ENCODE assay signal across 3 cellular contexts in the genomic region with DNA sequence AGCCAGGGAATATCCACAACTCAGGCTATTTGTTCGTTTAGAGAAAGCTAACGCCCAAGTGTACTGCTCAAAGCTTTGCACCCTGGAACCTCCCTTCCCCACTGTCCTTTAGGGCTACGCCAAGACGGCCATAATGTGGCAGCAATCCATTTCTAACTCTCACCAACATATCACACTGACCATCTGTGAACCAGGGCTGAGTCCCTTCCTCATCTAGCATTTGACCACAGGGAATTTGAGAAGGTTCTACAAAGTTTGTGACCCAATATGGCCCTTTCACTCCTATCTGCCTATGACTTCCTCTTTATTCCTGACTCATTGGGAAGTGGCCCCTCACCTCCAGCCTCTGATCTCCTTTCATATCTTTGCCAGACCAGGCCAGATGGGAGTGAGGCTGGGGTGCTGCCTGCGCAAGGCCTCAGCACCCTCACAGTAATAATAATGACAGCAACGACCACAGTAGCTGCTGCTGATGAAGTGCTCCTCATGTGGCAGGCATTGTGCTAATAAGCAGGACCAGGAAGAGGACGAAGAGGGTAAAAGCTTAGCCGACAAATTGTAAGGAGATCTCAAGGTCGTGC.
"Had no signal": no experiment of that assay in that cellular context is flagged by ENCODE, and none has a peak within 500 bp of the region (broad histone marks: within the 10 kb centered on the region; RNA-seq: fewer than 3 reads in every experiment).

No MANE protein-coding gene starts in this region.

- H3K27me3 ChIP-seq: right atrium auricular region had no signal

- DNase-seq: esophagus squamous epithelium had no signal

- H3K36me3 ChIP-seq: esophagus squamous epithelium, right atrium auricular region, tibial nerve had no signal

- H3K9me3 ChIP-seq: esophagus squamous epithelium, right atrium auricular region, tibial nerve had no signal

- H3K27ac ChIP-seq: esophagus squamous epithelium, right atrium auricular region, tibial nerve had no signal
